ENCODE assay signal across 14 cellular contexts in genomic region chr1:54107131-54107530, GRCh38. TPM values are rescaled to one million over a fixed set of nuclear protein-coding genes. Genes with fewer than 3 reads are reported as not detected.
DNase-seq lines count a peak whose midpoint lies in the region; ATAC-seq and TF ChIP-seq lines count a peak whose summit lies in the region.
"Had no signal": no experiment of that assay in that cellular context is flagged by ENCODE, and none has a peak within 500 bp of the region (broad histone marks: within the 10 kb centered on the region; RNA-seq: fewer than 3 reads in every experiment).

No MANE protein-coding gene starts in this region.

- H3K36me3 ChIP-seq in cardiac muscle cell, result no peaks in the 10 kb centered on the region
- no peaks in the 10 kb centered on the region for H3K36me3 ChIP-seq in smooth muscle cell (ENCODE audit: low read depth)

- no peak overlapping the region for H3K4me2 ChIP-seq in smooth muscle cell
- H3K4me2 ChIP-seq: BLaER1 treated with 17β-estradiol and CSF1 and Interleukin-3, amounts not matched to agents 10 nM and 100 nM had no signal

- H3K27ac ChIP-seq in cardiac muscle cell (no peak overlapping the region), smooth muscle cell (ENCODE audit: low read depth) (no peak overlapping the region)
- H3K27ac ChIP-seq: BLaER1 treated with 17β-estradiol and CSF1 and Interleukin-3, amounts not matched to agents 10 nM and 100 nM had no signal

- no peaks in the 10 kb centered on the region for H3K79me2 ChIP-seq in smooth muscle cell (ENCODE audit: low read depth)

- H4K20me1 ChIP-seq in smooth muscle cell (ENCODE audit: low read depth), result no peaks in the 10 kb centered on the region
- H4K20me1 ChIP-seq: BLaER1 treated with 17β-estradiol and CSF1 and Interleukin-3, amounts not matched to agents 10 nM and 100 nM had no signal

- ATAC-seq in left cardiac atrium (no peak), GM21717 (IDR thresholded peaks at IDR 0.05; ENCODE audit: unreplicated experiment) (no peak)

- H3F3A ChIP-seq in smooth muscle cell (ENCODE audit: low read depth), result no peaks in the 10 kb centered on the region

- intact Hi-C loops in left cardiac atrium (cut with DNase I), result no loop called here

- H3K27me3 ChIP-seq in cardiac muscle cell (no peaks in the 10 kb centered on the region), smooth muscle cell (ENCODE audit: low read depth) (no peaks in the 10 kb centered on the region)
- H3K27me3 ChIP-seq: BLaER1 treated with 17β-estradiol and CSF1 and Interleukin-3, amounts not matched to agents 10 nM and 100 nM had no signal

- H3K4me1 ChIP-seq in cardiac muscle cell (ENCODE audit: low read depth), result no peaks in the 10 kb centered on the region
- H3K4me1 ChIP-seq in smooth muscle cell (ENCODE audit: low read depth), result no peaks in the 10 kb centered on the region
- H3K4me1 ChIP-seq: BLaER1 treated with 17β-estradiol and CSF1 and Interleukin-3, amounts not matched to agents 10 nM and 100 nM had no signal

- H3K4me3 ChIP-seq in cardiac muscle cell (no peak overlapping the region), fibroblast of pulmonary artery (replicated peaks; ENCODE audit: low read depth, low read length) (no peak overlapping the region), smooth muscle cell (no peak overlapping the region)
- H3K4me3 ChIP-seq: BLaER1 treated with 17β-estradiol and CSF1 and Interleukin-3, amounts not matched to agents 10 nM and 100 nM had no signal

- H3K9ac ChIP-seq in smooth muscle cell (ENCODE audit: low read depth), result no peak overlapping the region
- H3K9ac ChIP-seq: BLaER1 treated with 17β-estradiol and CSF1 and Interleukin-3, amounts not matched to agents 10 nM and 100 nM had no signal

- WGBS in smooth muscle cell (ENCODE audit: low lambda C conversion rate), result 61% methylated on average over 2 of the region's 2 CpGs

- peak; percentile 36 for TF ChIP-seq CTCF in cardiac muscle cell (IDR thresholded peaks at IDR 0.05; ENCODE audit: low read depth, low read length)
- TF ChIP-seq CTCF in fibroblast of pulmonary artery (IDR thresholded peaks at IDR 0.05; ENCODE audit: low read length, missing control alignments), result peak; percentile 34
- TF ChIP-seq CTCF in smooth muscle cell (IDR thresholded peaks at IDR 0.05; ENCODE audit: borderline replicate concordance, insufficient read depth, poor library complexity, severe bottlenecking), result peak; percentile 32

- DNase-seq in cardiac muscle cell (ENCODE audit: low read depth in 1 of 2, low spot score in 1 of 2), result peak in 1 of 2 donors; percentile 28
- DNase-seq in left cardiac atrium, result no peak
- peak; percentile 19 for DNase-seq in RPMI7951 (ENCODE audit: low read depth)
- DNase-seq in fibroblast of pulmonary artery (ENCODE audit: low read depth), result peak; percentile 33
- DNase-seq in smooth muscle cell (lab: John Stamatoyannopoulos, UW; ENCODE audit: unreplicated experiment), result no peak
- no peak for DNase-seq in SIG-M5 treated with dmso at 0.1 percent for 504 hours (lab: John Stamatoyannopoulos, UW; ENCODE audit: unreplicated experiment)
- DNase-seq in NCI-H774 (lab: John Stamatoyannopoulos, UW), result no peak
- DNase-seq: amygdala; NCI-H1436; stimulated activated CD4-positive, alpha-beta T cell treated with anti-CD3 and anti-CD28 coated beads, Interleukin-4, amount 100 ng/mL, for 24 hours had no signal

- H3K9me3 ChIP-seq in cardiac muscle cell (ENCODE audit: low read depth) (no peaks in the 10 kb centered on the region), smooth muscle cell (replicated peaks; ENCODE audit: low read depth) (no peaks in the 10 kb centered on the region)

- H2AFZ ChIP-seq in smooth muscle cell (ENCODE audit: low read depth), result no peak overlapping the region

RNA-seq across cellular contexts. Expression of gene CDCP2, which starts 45.7 kb away (rescaled TPM):
- total RNA-seq in cardiac muscle cell (0.06 TPM in 1 of 2 replicates, not detected in the other), left cardiac atrium (not detected), smooth muscle cell (not detected in 2 replicates)
- polyA plus RNA-seq in cardiac muscle cell (0.31 TPM in 1 of 2 replicates, not detected in the other), smooth muscle cell (not detected in 2 replicates)
- not detected in 2 replicates for total RNA-seq in RPMI7951 (2014; rRNA removed; shearing (Covaris generic))
- total RNA-seq: osteocyte; T-helper 2 cell treated with Interferon-gamma antibody and Interleukin-4, amounts not matched to agents 100 ng/mL and 5 ng/mL, for 36 hours had no signal

RNA-seq across cellular contexts. Expression of gene TCEANC2, which starts 53.7 kb away (rescaled TPM):
- total RNA-seq in cardiac muscle cell (5.7 and 10.1 TPM in 2 replicates), left cardiac atrium (1 to 10 TPM; 2.6 to 5.3 TPM), smooth muscle cell (2.1 and 4.9 TPM in 2 replicates)
- polyA plus RNA-seq in cardiac muscle cell (8.2 and 14.4 TPM in 2 replicates), smooth muscle cell (2.3 and 4.6 TPM in 2 replicates)
- 3.1 and 4.2 TPM in 2 replicates for total RNA-seq in RPMI7951 (2014; rRNA removed; shearing (Covaris generic))

RNA-seq across cellular contexts. Expression of gene TMEM59, which starts 54.1 kb away (rescaled TPM):
- total RNA-seq in cardiac muscle cell (71.0 and 73.1 TPM in 2 replicates), left cardiac atrium (100 to 1,000 TPM; 324 to 335 TPM), smooth muscle cell (358 and 402 TPM in 2 replicates)
- polyA plus RNA-seq in cardiac muscle cell (330 and 350 TPM in 2 replicates), smooth muscle cell (427 and 444 TPM in 2 replicates)
- 394 and 422 TPM in 2 replicates for total RNA-seq in RPMI7951 (2014; rRNA removed; shearing (Covaris generic))

Comparison
In these comparisons a context has a peak if more than half of its experiments do, and no peak if none do; other contexts are left out.
1. DNase-seq: peak in RPMI7951 (single experiment) and fibroblast of pulmonary artery (single experiment); none in left cardiac atrium (single experiment), smooth muscle cell (single experiment), SIG-M5 treated with dmso at 0.1 percent for 504 hours (single experiment) and NCI-H774 (single experiment).
2. Peak in every context shown above with its lines, with median percentiles within 50 percentile points of each other: CTCF ChIP-seq.